In genomic region chr13:43484432-43485225, GRCh38 we compare ENCODE assay signal across 23 cellular contexts.
DNase-seq lines count a peak whose midpoint lies in the region; ATAC-seq, FAIRE-seq and TF ChIP-seq lines count a peak whose summit lies in the region.
"Had no signal": no experiment of that assay in that cellular context is flagged by ENCODE, and none has a peak within 500 bp of the region (broad histone marks: within the 10 kb centered on the region; RNA-seq: fewer than 3 reads in every experiment).

No MANE protein-coding gene starts in this region.

- H3K27me3 Mint-ChIP-seq in naive thymus-derived CD4-positive, alpha-beta T cell, result peaks cover 0 to 6% (median 0%) of the 10 kb centered on the region in 5 donors
- H3K27me3 Mint-ChIP-seq in HFFc6 (ENCODE audit: insufficient read depth) (peaks cover under 1% of the 10 kb centered on the region; the same call in 1 of the 2 replicates), chondrocyte (ENCODE audit: low read depth) (no peaks in the 10 kb centered on the region)
- H3K27me3 Mint-ChIP-seq in effector memory CD8-positive, alpha-beta T cell, result peaks cover 0 to 5% of the 10 kb centered on the region in 2 donors
- H3K27me3 Mint-ChIP-seq: activated CD8-positive, alpha-beta T cell treated with anti-CD3 and anti-CD28 coated beads for 36 hours; central memory CD8-positive, alpha-beta T cell had no signal

- H3K36me3 ChIP-seq in right lobe of liver, result no peaks in the 10 kb centered on the region
- H3K36me3 ChIP-seq in HepG2 (replicated peaks in 1 of 2; ENCODE audit: control insufficient read depth in 1 of 2, insufficient read depth in 2 of 2, low read length in 2 of 2), result no peaks in the 10 kb centered on the region
- no peaks in the 10 kb centered on the region for H3K36me3 ChIP-seq in naive thymus-derived CD4-positive, alpha-beta T cell (ENCODE audit: control insufficient read depth in 2 of 3, insufficient read depth in 3 of 3, low read length in 3 of 3)
- H3K36me3 ChIP-seq: neural progenitor cell, vagina had no signal

- peaks cover 0 to 6% (median 0%) of the 10 kb centered on the region in 7 donors for H3K4me1 Mint-ChIP-seq in naive thymus-derived CD4-positive, alpha-beta T cell
- H3K4me1 Mint-ChIP-seq in HFFc6 (ENCODE audit: low read depth) (no peaks in the 10 kb centered on the region), chondrocyte (ENCODE audit: low read depth) (no peaks in the 10 kb centered on the region)
- no peaks in the 10 kb centered on the region for H3K4me1 Mint-ChIP-seq in effector memory CD8-positive, alpha-beta T cell (ENCODE audit: low read depth in 2 of 2)
- H3K4me1 Mint-ChIP-seq: central memory CD8-positive, alpha-beta T cell; mesothelial cell of epicardium had no signal

- H3K79me2 ChIP-seq in HepG2 (ENCODE audit: insufficient read depth, low read length), result no peaks in the 10 kb centered on the region

- WGBS in right lobe of liver (ENCODE audit: insufficient coverage, low coverage, low lambda C conversion rate, missing lambda C conversion rate), result 49% methylated on average over 2 of the region's 2 CpGs
- 27% methylated on average over 2 of the region's 2 CpGs for WGBS in HepG2 (ENCODE audit: low lambda C conversion rate)

- H3K4me3 ChIP-seq in right lobe of liver, result no peak overlapping the region
- H3K4me3 ChIP-seq in HepG2 (replicated peaks in 1 of 3; ENCODE audit: insufficient read depth in 1 of 3, low read depth in 2 of 3, low read length in 3 of 3), result no peak overlapping the region
- no peak overlapping the region for H3K4me3 ChIP-seq in naive thymus-derived CD4-positive, alpha-beta T cell (ENCODE audit: low read length)
- H3K4me3 ChIP-seq: neural progenitor cell, vagina had no signal

- no peak overlapping the region for H3K27ac Mint-ChIP-seq in naive thymus-derived CD4-positive, alpha-beta T cell
- H3K27ac Mint-ChIP-seq in HFFc6 (no peak overlapping the region), chondrocyte (ENCODE audit: unreplicated experiment) (no peak overlapping the region)
- H3K27ac Mint-ChIP-seq in effector memory CD8-positive, alpha-beta T cell, result no peak overlapping the region
- H3K27ac Mint-ChIP-seq: activated CD8-positive, alpha-beta T cell treated with anti-CD3 and anti-CD28 coated beads for 36 hours; mesothelial cell of epicardium; neural progenitor cell had no signal

- no peaks in the 10 kb centered on the region for H3K27me3 ChIP-seq in right lobe of liver
- no peaks in the 10 kb centered on the region for H3K27me3 ChIP-seq in HepG2 (ENCODE audit: control insufficient read depth in 1 of 2, insufficient read depth in 2 of 2, low read length in 2 of 2)
- H3K27me3 ChIP-seq in naive thymus-derived CD4-positive, alpha-beta T cell (ENCODE audit: control insufficient read depth in 2 of 2, insufficient read depth in 2 of 2, low read length in 2 of 2), result no peaks in the 10 kb centered on the region
- H3K27me3 ChIP-seq: neural progenitor cell, vagina had no signal

- POLR2A ChIA-PET in HepG2 (lab: Yijun Ruan, JAX), result no interaction called here
- POLR2A ChIA-PET in naive thymus-derived CD4-positive, alpha-beta T cell (lab: Charles Lee), result no interaction called here

- H3K9me3 ChIP-seq in right lobe of liver, result no peaks in the 10 kb centered on the region
- no peaks in the 10 kb centered on the region for H3K9me3 ChIP-seq in HepG2 (ENCODE audit: low read length)
- H3K9me3 ChIP-seq in naive thymus-derived CD4-positive, alpha-beta T cell (ENCODE audit: control insufficient read depth in 2 of 3, low read length in 3 of 3), result no peaks in the 10 kb centered on the region
- H3K9me3 ChIP-seq: vagina had no signal

- TF ChIP-seq EP300 in HepG2 (IDR thresholded peaks at IDR 0.05; ENCODE audit: low read depth in 2 of 2, low read length in 2 of 2) (no peak), HepG2 (CRISPR knock-in tag; IDR thresholded peaks at IDR 0.05; ENCODE audit: borderline replicate concordance) (no peak)

- no peak for TF ChIP-seq CTCF in right lobe of liver (IDR thresholded peaks at IDR 0.05)
- no peak for TF ChIP-seq CTCF in HepG2 (CRISPR knock-in tag; IDR thresholded peaks at IDR 0.05)
- TF ChIP-seq CTCF in VCaP (conservative IDR thresholded peaks at IDR 0.05), result no peak
- no peak for TF ChIP-seq CTCF in HFFc6 (IDR thresholded peaks at IDR 0.05)
- no peak for TF ChIP-seq CTCF in chondrocyte (IDR thresholded peaks at IDR 0.05)

- TF ChIP-seq POLR2A in right lobe of liver (IDR thresholded peaks at IDR 0.05) (no peak), HepG2 (IDR thresholded peaks at IDR 0.05; ENCODE audit: insufficient read depth in 1 of 2, low read depth in 2 of 2, low read length in 2 of 2) (no peak)

- H3K27ac ChIP-seq in right lobe of liver (no peak overlapping the region), HepG2 (ENCODE audit: extremely low read length, insufficient read depth, low read length) (no peak overlapping the region), VCaP (0 out of 2 replicates have a peak overlapping the region, but pooled peaks have one; percentile 1)
- no peak overlapping the region for H3K27ac ChIP-seq in naive thymus-derived CD4-positive, alpha-beta T cell (ENCODE audit: low read depth, low read length)
- H3K27ac ChIP-seq: neural progenitor cell, vagina had no signal

- BruUV-seq in HepG2 (replicated peaks; lab: Mats Ljungman, UMichigan), result no TSS peak

- CTCF ChIA-PET in HepG2 (lab: Yijun Ruan, JAX; ENCODE audit: low intra/inter-chr PET ratio, low total read pairs), result no interaction called here
- CTCF ChIA-PET in naive thymus-derived CD4-positive, alpha-beta T cell (lab: Charles Lee), result interaction anchor here (0.7 kb wide), 1 partner anchor 864 kb away, joined by 3 read pairs; no protein-coding TSS in a partner anchor

- FAIRE-seq in HepG2 (lab: Jason Lieb, UNC), result no peak
- FAIRE-seq: H1, kidney had no signal

- H3K4me3 Mint-ChIP-seq in naive thymus-derived CD4-positive, alpha-beta T cell, result no peak overlapping the region
- H3K4me3 Mint-ChIP-seq in HFFc6 (no peak overlapping the region), chondrocyte (ENCODE audit: unreplicated experiment) (no peak overlapping the region)
- no peak overlapping the region for H3K4me3 Mint-ChIP-seq in effector memory CD8-positive, alpha-beta T cell
- H3K4me3 Mint-ChIP-seq: activated CD8-positive, alpha-beta T cell treated with anti-CD3 and anti-CD28 coated beads for 36 hours; central memory CD8-positive, alpha-beta T cell; mesothelial cell of epicardium; neural progenitor cell had no signal

- H4K20me1 ChIP-seq in HepG2 (ENCODE audit: insufficient read depth, low read length), result no peaks in the 10 kb centered on the region

- in situ Hi-C loops in HepG2 (cut with HindIII; ENCODE audit: extremely low pct_ligation_motif_present, low pct_unique_long_range_greater_than_20kb), result no loop called here

- ATAC-seq in right lobe of liver (peak in 3 of 4 donors; percentile 35 to 49 (median 45)), HepG2 (no peak)
- peak; percentile 53 for ATAC-seq in naive thymus-derived CD4-positive, alpha-beta T cell
- ATAC-seq in effector memory CD8-positive, alpha-beta T cell (replicated peaks), result no peak
- ATAC-seq: activated CD8-positive, alpha-beta T cell treated with anti-CD3 and anti-CD28 coated beads for 36 hours had no signal

- no peak overlapping the region for H2AFZ ChIP-seq in HepG2 (ENCODE audit: low read length)
- H2AFZ ChIP-seq: neural progenitor cell had no signal

- TF ChIP-seq RAD21 in HepG2 (CRISPR knock-in tag; IDR thresholded peaks at IDR 0.05), result no peak

- H3K4me2 ChIP-seq in HepG2 (ENCODE audit: low read depth, low read length), result no peak overlapping the region
- H3K4me2 ChIP-seq: neural progenitor cell had no signal

- no peaks in the 10 kb centered on the region for H3K36me3 Mint-ChIP-seq in naive thymus-derived CD4-positive, alpha-beta T cell
- no peaks in the 10 kb centered on the region for H3K36me3 Mint-ChIP-seq in HFFc6 (ENCODE audit: low read depth)
- H3K36me3 Mint-ChIP-seq in effector memory CD8-positive, alpha-beta T cell (ENCODE audit: insufficient read depth), result no peaks in the 10 kb centered on the region
- no peaks in the 10 kb centered on the region for H3K36me3 Mint-ChIP-seq in chondrocyte (ENCODE audit: low read depth)
- H3K36me3 Mint-ChIP-seq: mesothelial cell of epicardium, neural progenitor cell had no signal

- no peak overlapping the region for H3K9ac ChIP-seq in HepG2 (ENCODE audit: insufficient read depth, low read depth, low read length)
- H3K9ac ChIP-seq: neural progenitor cell had no signal

- H3K4me1 ChIP-seq in right lobe of liver, result no peaks in the 10 kb centered on the region
- no peaks in the 10 kb centered on the region for H3K4me1 ChIP-seq in HepG2 (ENCODE audit: insufficient read depth, low read length)
- no peaks in the 10 kb centered on the region for H3K4me1 ChIP-seq in naive thymus-derived CD4-positive, alpha-beta T cell (ENCODE audit: control insufficient read depth in 2 of 2, insufficient read depth in 2 of 2, low read length in 2 of 2)
- H3K4me1 ChIP-seq: neural progenitor cell, vagina had no signal

- peaks cover 0 to 2% (median 0%) of the 10 kb centered on the region in 11 donors for H3K9me3 Mint-ChIP-seq in naive thymus-derived CD4-positive, alpha-beta T cell
- H3K9me3 Mint-ChIP-seq in HFFc6 (no peaks in the 10 kb centered on the region), chondrocyte (ENCODE audit: low read depth) (no peaks in the 10 kb centered on the region)
- peaks cover 0 to 3% of the 10 kb centered on the region in 2 donors for H3K9me3 Mint-ChIP-seq in effector memory CD8-positive, alpha-beta T cell
- H3K9me3 Mint-ChIP-seq: activated CD8-positive, alpha-beta T cell treated with anti-CD3 and anti-CD28 coated beads for 36 hours; central memory CD8-positive, alpha-beta T cell; mesothelial cell of epicardium; neural progenitor cell had no signal

- intact Hi-C loops in right lobe of liver (cut with DNase I), result no loop called here
- intact Hi-C loops in HepG2 (cut with micrococcal nuclease; ENCODE audit: unreplicated experiment), result no loop called here
- intact Hi-C loops in naive thymus-derived CD4-positive, alpha-beta T cell (cut with micrococcal nuclease), result no loop called here

- DNase-seq in right lobe of liver, result no peak
- DNase-seq in HepG2 (ENCODE audit: low spot score), result no peak
- peak in 1 of 9 donors; percentile 2 for DNase-seq in naive thymus-derived CD4-positive, alpha-beta T cell
- no peak for DNase-seq in activated CD4-positive, CD25-positive, alpha-beta regulatory T cell (lab: John Stamatoyannopoulos, UW)
- no peak for DNase-seq in HFFc6
- DNase-seq in effector memory CD8-positive, alpha-beta T cell, result no peak
- no peak for DNase-seq in chondrocyte (ENCODE audit: low spot score)
- DNase-seq: activated CD8-positive, alpha-beta T cell treated with anti-CD3 and anti-CD28 coated beads for 36 hours; amniotic stem cell; effector memory CD4-positive, alpha-beta T cell; hippocampal formation; KBM-7; kidney; NCI-H2171 treated with DMSO at 0.1 percent for 48 hours; NCI-H774; stimulated activated naive CD4-positive, alpha-beta T cell treated with Interleukin-2 at 50 U/mL for 16 hours; SW 1271 had no signal

TF ChIP-seq in HepG2, 621 proteins besides CTCF, POLR2A, EP300 and RAD21 (continues in another document):
- no peak for TF ChIP-seq RORA (CRISPR knock-in tag; IDR thresholded peaks at IDR 0.05)
- TF ChIP-seq KAT7 (CRISPR knock-in tag; IDR thresholded peaks at IDR 0.05; ENCODE audit: borderline replicate concordance), result no peak
- no peak for TF ChIP-seq ZFP36 (IDR thresholded peaks at IDR 0.05; ENCODE audit: borderline replicate concordance, low read depth, low read length, partially characterized antibody)
- TF ChIP-seq SMAD1 (CRISPR knock-in tag; IDR thresholded peaks at IDR 0.05; ENCODE audit: borderline replicate concordance, low read depth), result no peak
- no peak for TF ChIP-seq KAT8 (CRISPR knock-in tag; IDR thresholded peaks at IDR 0.05)

Comparison
In these comparisons a context has a peak if more than half of its experiments do, and no peak if none do; other contexts are left out.
1. ATAC-seq: peak in right lobe of liver (3 of 4) and naive thymus-derived CD4-positive, alpha-beta T cell (single experiment); none in HepG2 (single experiment) and effector memory CD8-positive, alpha-beta T cell (single experiment).